ENCODE assay signal across 11 cellular contexts in the genomic region with DNA sequence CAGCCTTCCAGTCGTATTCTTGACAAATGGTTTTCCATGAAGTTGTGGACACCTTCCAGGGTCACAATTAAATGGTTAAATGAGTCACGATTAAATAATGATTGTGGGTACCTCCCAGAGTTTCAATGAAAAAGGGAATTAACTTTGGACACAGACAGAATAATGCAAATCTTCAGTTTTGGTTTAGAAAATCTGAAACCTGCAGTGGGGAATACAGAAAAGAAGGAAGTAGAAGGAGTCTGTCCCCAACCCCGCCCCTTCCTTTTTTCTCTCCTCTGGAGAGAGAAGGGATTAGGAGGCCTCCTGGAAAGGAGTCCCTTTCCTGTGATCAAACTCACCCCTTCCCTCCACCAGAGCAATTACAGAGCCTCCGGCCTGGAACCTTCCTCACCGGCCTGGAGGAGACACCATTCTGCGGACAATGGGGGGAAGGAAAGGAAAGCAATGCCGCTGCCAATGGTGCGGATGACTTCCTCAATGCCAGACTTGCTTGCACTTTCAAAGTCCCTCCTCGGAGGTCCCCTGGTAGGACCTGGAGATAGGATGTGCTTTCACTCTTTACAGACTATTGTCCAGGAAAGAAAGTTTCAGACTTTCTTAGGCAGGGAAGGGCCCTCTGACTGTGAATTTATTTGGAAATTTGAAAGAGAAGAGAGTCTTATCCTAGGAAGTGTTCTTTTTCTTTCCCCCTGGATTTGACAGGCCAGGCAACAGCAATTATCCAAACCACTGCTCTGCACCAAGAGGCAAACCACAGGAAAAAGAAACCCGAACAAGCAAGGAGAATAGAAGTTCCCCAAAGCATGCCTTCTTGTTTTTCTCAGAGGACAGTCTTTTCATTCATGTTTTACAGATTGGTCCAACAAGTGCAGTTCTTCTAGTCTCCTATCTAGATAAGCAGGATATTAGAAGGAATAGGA.
A peak's percentile ranks its signal among the peaks of the same experiment; 100 is the strongest.
DNase-seq lines count a peak whose midpoint lies in the region; ATAC-seq, FAIRE-seq and TF ChIP-seq lines count a peak whose summit lies in the region.
"Had no signal": no experiment of that assay in that cellular context is flagged by ENCODE, and none has a peak within 500 bp of the region (broad histone marks: within the 10 kb centered on the region; RNA-seq: fewer than 3 reads in every experiment).

No MANE protein-coding gene starts in this region.

- H2AFZ ChIP-seq in K562 (ENCODE audit: low read depth, low read length) (0 out of 2 replicates have a peak overlapping the region, but pooled peaks have one; percentile 41), mesenchymal stem cell (ENCODE audit: low read depth, low read length) (no peak overlapping the region)

- H4K91ac ChIP-seq in mesenchymal stem cell (ENCODE audit: low read length) = peak overlapping the region; percentile 30

- H3K23ac ChIP-seq in mesenchymal stem cell (ENCODE audit: low read length in 2 of 2) = no peak overlapping the region

- H3K79me2 ChIP-seq in K562 (ENCODE audit: control insufficient read depth, insufficient read depth, low read length) = no peaks in the 10 kb centered on the region

- intact Hi-C loops in K562 (cut with micrococcal nuclease) = no loop called here

- FAIRE-seq in K562 (lab: Jason Lieb, UNC) (no peak), frontal cortex (lab: Jason Lieb, UNC) (no peak)

- no peak overlapping the region for H2BK120ac ChIP-seq in mesenchymal stem cell (ENCODE audit: low read depth, low read length)

- H2BK15ac ChIP-seq in mesenchymal stem cell (ENCODE audit: low read depth, poor library complexity, severe bottlenecking) = no peak overlapping the region

- peak overlapping the region in 1 of 2 experiments; percentile 32 for H2BK12ac ChIP-seq in mesenchymal stem cell (ENCODE audit: low read length in 2 of 2)

- no peaks in the 10 kb centered on the region for H3K27me3 Mint-ChIP-seq in stimulated activated naive CD8-positive, alpha-beta T cell treated with anti-CD3 and anti-CD28 coated beads, Interleukin-15, Interleukin-2, amounts not matched to agents 100 ng/mL and 50 ng/mL, for 24 hours

- H2BK5ac ChIP-seq in mesenchymal stem cell (ENCODE audit: low read depth, low read length, poor library complexity, severe bottlenecking) = peak overlapping the region; percentile 19

- no peak for DNase-seq in stimulated activated naive CD8-positive, alpha-beta T cell treated with anti-CD3 and anti-CD28 coated beads, Interleukin-15, Interleukin-2, amounts not matched to agents 100 U/mL and 50 U/mL, for 24 hours
- DNase-seq in K562 (ENCODE audit: extremely low read depth in 1 of 4, low spot score in 3 of 4) (no peak), mesenchymal stem cell (no peak), NCI-H1694 treated with DMSO at 0.1 percent for 48 hours (lab: John Stamatoyannopoulos, UW) (no peak), frontal cortex (ENCODE audit: low spot score in 2 of 2) (no peak)
- DNase-seq: activated CD4-positive, alpha-beta T cell treated with anti-CD3 and anti-CD28 coated beads, Interleukin-2, amount 50 U/mL, for 48 hours; stimulated activated CD4-positive, alpha-beta T cell treated with anti-CD3 and anti-CD28 coated beads, Interleukin-4, amount 100 ng/mL, for 24 hours had no signal

- H3K4me1 Mint-ChIP-seq in stimulated activated naive CD8-positive, alpha-beta T cell treated with anti-CD3 and anti-CD28 coated beads, Interleukin-15, Interleukin-2, amounts not matched to agents 100 ng/mL and 50 ng/mL, for 24 hours (ENCODE audit: low read depth) = peaks cover 37% of the 10 kb centered on the region

- ATAC-seq in stimulated activated naive CD8-positive, alpha-beta T cell treated with anti-CD3 and anti-CD28 coated beads, Interleukin-15, Interleukin-2, amounts not matched to agents 100 U/mL and 50 U/mL, for 24 hours = no peak
- ATAC-seq in K562 (peak; percentile 28; the same call in 1 of the 3 replicates), HG02938 (IDR thresholded peaks at IDR 0.05; ENCODE audit: unreplicated experiment) (no peak), HG02852 (IDR thresholded peaks at IDR 0.05; ENCODE audit: unreplicated experiment) (no peak)
- ATAC-seq: gastroesophageal sphincter had no signal

- H3K4me2 ChIP-seq in K562 (ENCODE audit: insufficient read depth, low read length) (no peak overlapping the region), mesenchymal stem cell (ENCODE audit: low read length, poor library complexity, severe bottlenecking) (no peak overlapping the region)

- peak overlapping the region; percentile 53 for H2AK5ac ChIP-seq in mesenchymal stem cell (ENCODE audit: low read length, severe bottlenecking)

- BruUV-seq in K562 (replicated peaks; lab: Mats Ljungman, UMichigan) = no TSS peak

- H3K27ac Mint-ChIP-seq in stimulated activated naive CD8-positive, alpha-beta T cell treated with anti-CD3 and anti-CD28 coated beads, Interleukin-15, Interleukin-2, amounts not matched to agents 100 ng/mL and 50 ng/mL, for 24 hours = peak overlapping the region; percentile 55

- peaks cover 23% of the 10 kb centered on the region for H3K36me3 Mint-ChIP-seq in stimulated activated naive CD8-positive, alpha-beta T cell treated with anti-CD3 and anti-CD28 coated beads, Interleukin-15, Interleukin-2, amounts not matched to agents 100 ng/mL and 50 ng/mL, for 24 hours (ENCODE audit: low read depth)

- no peak for TF ChIP-seq RAD21 in K562 (CRISPR knock-in tag; conservative IDR thresholded peaks at IDR 0.05 in 1 of 2, IDR thresholded peaks at IDR 0.05 in 1 of 2)

- H3K14ac ChIP-seq in mesenchymal stem cell (ENCODE audit: low read length in 2 of 2) = no peak overlapping the region

- H3K27me3 ChIP-seq in K562 (ENCODE audit: control insufficient read depth in 2 of 2, insufficient read depth in 2 of 2, low read length in 2 of 2) = no peaks in the 10 kb centered on the region
- H3K27me3 ChIP-seq in mesenchymal stem cell (ENCODE audit: control insufficient read depth in 1 of 2, insufficient read depth in 1 of 2, low read length in 2 of 2) = no peaks in the 10 kb centered on the region
- H3K27me3 ChIP-seq: gastroesophageal sphincter had no signal

- CTCF ChIA-PET in K562 (lab: Yijun Ruan, JAX; ENCODE audit: low intra/inter-chr PET ratio) = no interaction called here

- H3K27ac ChIP-seq in K562 (ENCODE audit: extremely low read depth, low read depth, low read length) (no peak overlapping the region), mesenchymal stem cell (ENCODE audit: low read length, poor library complexity, severe bottlenecking) (peak overlapping the region; percentile 38)
- H3K27ac ChIP-seq: gastroesophageal sphincter had no signal

- no peak for TF ChIP-seq POLR2A in K562 (conservative IDR thresholded peaks at IDR 0.05)

- WGBS in K562 (ENCODE audit: insufficient coverage, low coverage, missing lambda C conversion rate) = 58% methylated on average over 9 of the region's 10 CpGs
- 82% methylated on average over 9 of the region's 10 CpGs for WGBS in mesenchymal stem cell

- no peaks in the 10 kb centered on the region for H3K9me1 ChIP-seq in K562 (ENCODE audit: control insufficient read depth, insufficient read depth, low read length)

- no peak for TF ChIP-seq EP300 in K562 (IDR thresholded peaks at IDR 0.05; ENCODE audit: low read length)

- H4K8ac ChIP-seq in mesenchymal stem cell (ENCODE audit: low read length) = peak overlapping the region; percentile 57

- POLR2A ChIA-PET in K562 (lab: Yijun Ruan, JAX) = no interaction called here

- no peak overlapping the region for H3K4me3 Mint-ChIP-seq in stimulated activated naive CD8-positive, alpha-beta T cell treated with anti-CD3 and anti-CD28 coated beads, Interleukin-15, Interleukin-2, amounts not matched to agents 100 ng/mL and 50 ng/mL, for 24 hours

- no peak for TF ChIP-seq CTCF in K562 (IDR thresholded peaks at IDR 0.05 in 2 of 3, conservative IDR thresholded peaks at IDR 0.05 in 1 of 3; ENCODE audit: insufficient read depth in 2 of 3, low read depth in 1 of 3, low read length in 3 of 3)

- H3K9me3 ChIP-seq in K562 (replicated peaks; ENCODE audit: control insufficient read depth, insufficient read depth, low read depth, low read length) (no peaks in the 10 kb centered on the region), mesenchymal stem cell (ENCODE audit: control insufficient read depth, low read length) (no peaks in the 10 kb centered on the region)
- H3K9me3 ChIP-seq: gastroesophageal sphincter had no signal

- no peaks in the 10 kb centered on the region for H3K36me3 ChIP-seq in K562 (ENCODE audit: control insufficient read depth, insufficient read depth, low read length)
- peaks cover 3 to 13% of the 10 kb centered on the region in 2 experiments for H3K36me3 ChIP-seq in mesenchymal stem cell (ENCODE audit: control insufficient read depth in 1 of 2, insufficient read depth in 2 of 2, low read depth in 1 of 2, low read length in 2 of 2)
- H3K36me3 ChIP-seq: gastroesophageal sphincter had no signal

- in situ Hi-C loops in K562 (cut with MboI) = no loop called here

- H3K4me1 ChIP-seq in K562 (replicated peaks in 1 of 2; ENCODE audit: control insufficient read depth in 2 of 2, insufficient read depth in 2 of 2, low read length in 2 of 2) (peaks cover 7 to 15% of the 10 kb centered on the region in 2 experiments; a peak in 4 of 5 replicates), mesenchymal stem cell (ENCODE audit: control insufficient read depth, insufficient read depth, low read depth, low read length) (peaks cover 17% of the 10 kb centered on the region)

- H3K9ac ChIP-seq in K562 (ENCODE audit: insufficient read depth in 1 of 2, low read depth in 2 of 2, low read length in 2 of 2) = no peak overlapping the region
- H3K9ac ChIP-seq in mesenchymal stem cell (ENCODE audit: low read length) = no peak overlapping the region

- H4K20me1 ChIP-seq in K562 (replicated peaks; ENCODE audit: control insufficient read depth, insufficient read depth, low read length) = no peaks in the 10 kb centered on the region

- H3K9me3 Mint-ChIP-seq in stimulated activated naive CD8-positive, alpha-beta T cell treated with anti-CD3 and anti-CD28 coated beads, Interleukin-15, Interleukin-2, amounts not matched to agents 100 ng/mL and 50 ng/mL, for 24 hours = peaks cover 4% of the 10 kb centered on the region

- no peak overlapping the region for H3K18ac ChIP-seq in mesenchymal stem cell (ENCODE audit: low read depth in 1 of 2, low read length in 2 of 2)

- H3K79me1 ChIP-seq in mesenchymal stem cell (replicated peaks; ENCODE audit: low read length, poor library complexity, severe bottlenecking) = peaks cover 3% of the 10 kb centered on the region

- peak overlapping the region in 1 of 2 experiments; percentile 77 for H3K4ac ChIP-seq in mesenchymal stem cell (ENCODE audit: low read depth in 1 of 2, low read length in 2 of 2)

- no peak overlapping the region for H3K4me3 ChIP-seq in K562
- H3K4me3 ChIP-seq in mesenchymal stem cell (ENCODE audit: insufficient read depth in 1 of 2, low read depth in 1 of 2, low read length in 2 of 2) = no peak overlapping the region
- H3K4me3 ChIP-seq: gastroesophageal sphincter had no signal

TF ChIP-seq in K562, 482 proteins besides CTCF, POLR2A, EP300 and RAD21 (continues in another document):
- peak; percentile 60; the same call in 1 of the 2 replicates for TF ChIP-seq SPI1 (IDR thresholded peaks at IDR 0.05; ENCODE audit: borderline replicate concordance, low read depth, low read length)
